ENCODE assay signal across 2 cellular contexts in genomic region chr7:23039674-23040073, GRCh38. TPM values are rescaled to one million over a fixed set of nuclear protein-coding genes. Genes with fewer than 3 reads are reported as not detected.
DNase-seq lines count a peak whose midpoint lies in the region; ATAC-seq, FAIRE-seq and TF ChIP-seq lines count a peak whose summit lies in the region.
"Not testable (repeated sequence)": the region's sequence is repeated elsewhere in the genome, so short reads cannot be mapped to it uniquely, and the experiment has no call there.

No MANE protein-coding gene starts in this region.

- not testable (repeated sequence) for H3K79me2 ChIP-seq in K562 (ENCODE audit: control insufficient read depth, insufficient read depth, low read length)

- not testable (repeated sequence) for TF ChIP-seq POLR2A in A549 (IDR thresholded peaks at IDR 0.05; ENCODE audit: low read length); K562 (conservative IDR thresholded peaks at IDR 0.05)

- not testable (repeated sequence) for TF ChIP-seq EP300 in A549 (IDR thresholded peaks at IDR 0.05); K562 (IDR thresholded peaks at IDR 0.05; ENCODE audit: low read length)

- not testable (repeated sequence) for H3K9me1 ChIP-seq in K562 (ENCODE audit: control insufficient read depth, insufficient read depth, low read length)

- not testable (repeated sequence) for H3K27me3 ChIP-seq in K562 (ENCODE audit: control insufficient read depth in 2 of 2, insufficient read depth in 2 of 2, low read length in 2 of 2)

- in situ Hi-C loops in K562 (cut with MboI): not testable (repeated sequence)

- not testable (repeated sequence) for BruUV-seq in K562 (replicated peaks; lab: Mats Ljungman, UMichigan)

- not testable (repeated sequence) for TF ChIP-seq RAD21 in A549 (conservative IDR thresholded peaks at IDR 0.05 in 1 of 2, IDR thresholded peaks at IDR 0.05 in 1 of 2); K562 (CRISPR knock-in tag; conservative IDR thresholded peaks at IDR 0.05 in 1 of 2, IDR thresholded peaks at IDR 0.05 in 1 of 2)

- CTCF ChIA-PET in A549 (lab: Yijun Ruan, JAX); K562 (lab: Yijun Ruan, JAX; ENCODE audit: low intra/inter-chr PET ratio): not testable (repeated sequence)

- intact Hi-C loops in K562 (cut with micrococcal nuclease): not testable (repeated sequence)

- WGBS in A549 (ENCODE audit: missing lambda C conversion rate): 17% methylated on average over 2 of the region's 4 CpGs
- WGBS in K562 (ENCODE audit: insufficient coverage, low coverage, missing lambda C conversion rate): 0% methylated on average over 2 of the region's 4 CpGs

- not testable (repeated sequence) for H3K4me2 ChIP-seq in A549; K562 (ENCODE audit: insufficient read depth, low read length)

- H3K27ac ChIP-seq in A549; K562 (ENCODE audit: extremely low read depth, low read depth, low read length): not testable (repeated sequence)

- POLR2A ChIA-PET in A549 (lab: Yijun Ruan, JAX); K562 (lab: Yijun Ruan, JAX): not testable (repeated sequence)

- H3K9ac ChIP-seq in K562 (ENCODE audit: insufficient read depth in 1 of 2, low read depth in 2 of 2, low read length in 2 of 2): not testable (repeated sequence)

- H2AFZ ChIP-seq in K562 (ENCODE audit: low read depth, low read length): not testable (repeated sequence)

- not testable (repeated sequence) for ATAC-seq in A549, K562

- not testable (repeated sequence) for H4K20me1 ChIP-seq in K562 (replicated peaks; ENCODE audit: control insufficient read depth, insufficient read depth, low read length)

- not testable (repeated sequence) for H3K4me1 ChIP-seq in A549; K562 (replicated peaks in 1 of 2; ENCODE audit: control insufficient read depth in 2 of 2, insufficient read depth in 2 of 2, low read length in 2 of 2)

- not testable (repeated sequence) for H3K4me3 ChIP-seq in A549, K562

- not testable (repeated sequence) for H3K9me3 ChIP-seq in A549; K562 (replicated peaks; ENCODE audit: control insufficient read depth, insufficient read depth, low read depth, low read length)

- DNase-seq in A549 (ENCODE audit: low read depth in 1 of 2, low spot score in 1 of 2); K562 (ENCODE audit: extremely low read depth in 1 of 4, low spot score in 3 of 4): not testable (repeated sequence)

- TF ChIP-seq CTCF in A549 (IDR thresholded peaks at IDR 0.05); K562 (IDR thresholded peaks at IDR 0.05 in 2 of 3, conservative IDR thresholded peaks at IDR 0.05 in 1 of 3; ENCODE audit: insufficient read depth in 2 of 3, low read depth in 1 of 3, low read length in 3 of 3): not testable (repeated sequence)

- H3K36me3 ChIP-seq in K562 (ENCODE audit: control insufficient read depth, insufficient read depth, low read length): not testable (repeated sequence)

- FAIRE-seq in A549 (lab: Jason Lieb, UNC); K562 (lab: Jason Lieb, UNC): not testable (repeated sequence)

TF ChIP-seq in A549, 52 proteins besides CTCF, POLR2A, EP300 and RAD21:
- TF ChIP-seq ZNF302 (CRISPR knock-in tag; IDR thresholded peaks at IDR 0.05): 0 out of 2 replicates have a peak, but pooled peaks have one; percentile 17
- 0 out of 2 replicates have a peak, but pooled peaks have one; percentile 47 for TF ChIP-seq EHF (CRISPR knock-in tag; IDR thresholded peaks at IDR 0.05)
TF ChIP-seq in A549: peak in this region for 2; not testable (repeated sequence) for 50.

TF ChIP-seq in K562, 482 proteins besides CTCF, POLR2A, EP300 and RAD21:
- peak; percentile 54; the same call in 1 of the 2 replicates for TF ChIP-seq PTTG1 (tag; IDR thresholded peaks at IDR 0.05; ENCODE audit: low read depth)
- peak; percentile 57; the same call in 1 of the 2 replicates for TF ChIP-seq ZNF592 (IDR thresholded peaks at IDR 0.05)
- peak; percentile 16; the same call in 1 of the 2 replicates for TF ChIP-seq KLF6 (CRISPR knock-in tag; IDR thresholded peaks at IDR 0.05; ENCODE audit: borderline replicate concordance)
- TF ChIP-seq DDX20 (tag; IDR thresholded peaks at IDR 0.05; ENCODE audit: low read depth): peak; percentile 69; the same call in 1 of the 2 replicates

RNA-seq across cellular contexts. Expression of gene HYCC1, which starts 25.7 kb away (rescaled TPM):
- polyA plus RNA-seq in A549 (2011; rRNA removed) (13.5 and 16.8 TPM in 2 replicates), A549 (2017; fragmentation: RNase III; extraction: RNeasy Plus Mini Kit Qiagen cat#74134 plus additional on column Dnase treatment) (22.1 to 24.6 TPM (median 22.5 TPM) in 3 replicates), K562 (2011; rRNA removed) (31.2 and 39.8 TPM in 2 replicates), K562 (2014; fragmentation: Illumina TruSeq; extraction: Trizol) (40.4 and 44.7 TPM in 2 replicates), K562 (2014; fragmentation: Nextera tagmentation; extraction: Ambion mirVana) (10 to 100 TPM; 11.2 to 16.0 TPM), K562 (2014; rRNA removed) (33.3 and 40.6 TPM in 2 replicates)
- polyA plus RNA-seq in A549 (2012; cell fraction: cytosol; rRNA removed): 5.5 and 8.1 TPM in 2 replicates
- 2.1 and 5.5 TPM in 2 replicates for polyA plus RNA-seq in A549 (2012; cell fraction: nucleus; rRNA removed)
- 8.1 and 8.6 TPM in 2 replicates for polyA minus RNA-seq in A549 (2011; rRNA and poly(A)+ RNA removed)
- 25.8 and 69.5 TPM in 2 replicates for total RNA-seq in K562 (2011; cell fraction: chromatin; rRNA removed; ENCODE audit: low replicate concordance)
- 12.5 and 14.9 TPM in 2 replicates for total RNA-seq in K562 (2011; cell fraction: nucleolus; rRNA removed)
- total RNA-seq in K562 (2011; cell fraction: nucleoplasm; rRNA removed): 25.1 and 44.4 TPM in 2 replicates
- total RNA-seq in K562 (2014; rRNA removed) (18.8 and 24.7 TPM in 2 replicates), K562 (2014; rRNA removed; fragmentation: Illumina TruSeq; extraction: Trizol) (37.0 and 41.1 TPM in 2 replicates), K562 (2015; rRNA removed; fragmentation: Illumina TruSeq; extraction: Trizol) (26.5 and 38.1 TPM in 2 replicates), K562 (2021) (37.9 and 43.0 TPM in 2 replicates)
- 7.6 and 15.5 TPM in 2 replicates for polyA plus RNA-seq in K562 (2011; cell fraction: cytosol; rRNA removed)
- polyA plus RNA-seq in K562 (2011; cell fraction: nucleus; rRNA removed): 22.5 and 31.5 TPM in 2 replicates
- 16.3 and 36.3 TPM in 2 replicates for polyA plus RNA-seq in K562 (2012)
- 41.3 and 50.1 TPM in 2 replicates for polyA minus RNA-seq in K562 (2011; rRNA and poly(A)+ RNA removed)
- polyA minus RNA-seq in K562 (2011; cell fraction: cytosol; rRNA and poly(A)+ RNA removed): 13.6 and 20.0 TPM in 2 replicates
- 25.4 and 45.8 TPM in 2 replicates for polyA minus RNA-seq in K562 (2011; cell fraction: nucleus; rRNA and poly(A)+ RNA removed)
